ENCODE assay signal across 23 cellular contexts in the genomic region with DNA sequence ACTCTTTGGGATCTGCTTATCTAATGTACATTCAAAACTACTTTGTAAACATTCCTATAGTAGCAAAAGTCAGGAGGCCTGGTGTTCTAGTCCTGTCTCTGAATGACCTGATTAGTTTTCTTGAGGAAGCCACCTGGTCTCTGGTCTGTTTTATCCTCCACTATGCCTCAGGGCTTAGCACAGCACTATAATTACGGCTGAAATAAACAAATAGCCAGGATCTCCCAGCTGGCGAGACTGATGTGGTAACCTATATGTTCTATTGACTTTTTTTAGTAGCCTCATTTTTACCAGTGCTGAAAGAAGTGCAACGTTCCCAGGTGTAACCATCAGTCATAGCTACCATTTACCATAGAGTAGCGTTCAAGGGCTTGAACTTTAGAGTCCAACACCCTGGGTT.
A peak's percentile ranks its signal among the peaks of the same experiment; 100 is the strongest.
DNase-seq lines count a peak whose midpoint lies in the region; ATAC-seq and TF ChIP-seq lines count a peak whose summit lies in the region.
"Had no signal": no experiment of that assay in that cellular context is flagged by ENCODE, and none has a peak within 500 bp of the region (broad histone marks: within the 10 kb centered on the region; RNA-seq: fewer than 3 reads in every experiment).

No MANE protein-coding gene starts in this region.

- H3K27ac ChIP-seq in 22Rv1: 0 out of 2 replicates have a peak overlapping the region, but pooled peaks have one; percentile 16
- H3K27ac ChIP-seq: HL-60, Peyer's patch had no signal

- ATAC-seq in GM18870 (IDR thresholded peaks at IDR 0.05; ENCODE audit: unreplicated experiment) (no peak), HG03432 (IDR thresholded peaks at IDR 0.05; ENCODE audit: unreplicated experiment) (no peak)
- ATAC-seq: CD8-positive, alpha-beta T cell; GM12878; HepG2; K562; T-cell had no signal

- peak; percentile 30 for DNase-seq in DMS 273 (lab: John Stamatoyannopoulos, UW; ENCODE audit: unreplicated experiment)
- no peak for DNase-seq in DMS 273 treated with DMSO at 0.1 percent for 48 hours (lab: John Stamatoyannopoulos, UW)
- DNase-seq in NCI-H146 (lab: John Stamatoyannopoulos, UW): peak; percentile 80
- peak; percentile 35 for DNase-seq in NCI-H82 (lab: John Stamatoyannopoulos, UW)
- no peak for DNase-seq in stimulated activated CD4-positive, alpha-beta T cell treated with anti-CD3 and anti-CD28 coated beads, Interleukin-2, amount 100 ng/mL, for 24 hours
- DNase-seq: 8988T; AML-193; C1 segment of cervical spinal cord; CD8-positive, alpha-beta T cell; DND-41; MM.1S; NCI-H1105; NCI-H187 treated with DMSO at 0.1 percent for 48 hours; NCI-H510A treated with DMSO at 0.1 percent for 48 hours; Peyer's patch; T-cell had no signal

- no peak for TF ChIP-seq CTCF in 22Rv1 (IDR thresholded peaks at IDR 0.05)

Comparison
In these comparisons a context has a peak if more than half of its experiments do, and no peak if none do; other contexts are left out.
1. DNase-seq: peak in DMS 273 (single experiment), NCI-H146 (single experiment) and NCI-H82 (single experiment); none in DMS 273 treated with DMSO at 0.1 percent for 48 hours (single experiment) and stimulated activated CD4-positive, alpha-beta T cell treated with anti-CD3 and anti-CD28 coated beads, Interleukin-2, amount 100 ng/mL, for 24 hours (0 of 2).